In the genomic region with DNA sequence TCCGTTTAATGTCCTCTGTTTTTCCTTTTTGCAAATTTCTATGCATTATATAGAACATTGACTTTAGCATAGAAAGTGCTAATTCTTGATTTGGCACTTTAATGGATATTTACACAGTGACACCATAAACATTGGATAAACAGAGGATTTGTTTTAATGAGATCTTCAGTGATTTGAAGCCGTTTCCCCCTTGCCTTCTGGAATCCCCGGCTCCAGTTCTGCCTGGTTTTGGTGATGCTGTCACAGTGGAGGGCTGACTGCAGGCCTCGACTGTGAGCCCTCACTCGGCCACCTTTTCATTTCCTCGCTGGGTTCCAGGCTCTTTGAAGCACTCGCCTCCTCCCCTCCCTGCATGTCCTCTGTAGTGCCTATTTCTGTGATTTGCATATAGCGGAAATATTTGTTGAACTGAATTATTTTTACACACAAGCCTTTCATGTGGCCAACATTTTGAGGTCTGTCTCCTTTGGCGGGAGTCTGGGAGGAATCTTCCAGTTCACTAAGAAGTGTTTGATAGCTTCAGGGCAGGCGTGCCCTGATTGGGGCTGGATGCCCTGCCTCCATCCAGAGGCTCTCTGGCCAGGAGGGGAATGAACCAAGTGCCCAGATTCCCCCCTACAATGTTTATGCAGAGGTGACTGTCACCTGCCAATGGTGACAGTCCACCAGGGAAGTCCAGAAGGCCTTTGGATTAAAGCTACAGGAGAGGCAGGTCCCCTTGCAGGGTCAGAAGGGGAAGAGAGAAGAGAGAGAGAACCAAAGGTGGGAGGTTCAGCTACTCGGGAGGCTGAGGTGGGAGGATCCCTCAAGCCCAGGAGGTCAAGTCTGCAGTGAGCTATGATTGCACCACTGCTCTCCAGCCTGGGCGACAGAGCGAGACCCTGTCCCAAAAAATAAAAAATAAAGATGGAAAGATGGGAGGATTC, we compare ENCODE assay signal across 8 cellular contexts.
DNase-seq lines count a peak whose midpoint lies in the region; ATAC-seq and TF ChIP-seq lines count a peak whose summit lies in the region.
"Had no signal": no experiment of that assay in that cellular context is flagged by ENCODE, and none has a peak within 500 bp of the region (broad histone marks: within the 10 kb centered on the region; RNA-seq: fewer than 3 reads in every experiment).

No MANE protein-coding gene starts in this region.

- intact Hi-C loops in activated B cell treated with CpG ODN at 0.5 μM for 24 hours (cut with micrococcal nuclease) (loop anchor here (10.0 kb wide), 1 partner anchor 110 kb away; no protein-coding TSS in a partner anchor), psoas muscle (cut with DNase I) (loop anchor here in 1 of 2 donors (5.0 kb wide), 1 partner anchor 47 kb away; no protein-coding TSS in a partner anchor)

- H3K9me3 ChIP-seq in psoas muscle: no peaks in the 10 kb centered on the region

- POLR2A ChIA-PET in activated B cell treated with CpG ODN at 0.5 μM for 24 hours (lab: Charles Lee): interaction anchor here (1.5 kb wide), 1 partner anchor 28 kb away, joined by 6 read pairs; no protein-coding TSS in a partner anchor

- H3K36me3 ChIP-seq in psoas muscle (ENCODE audit: insufficient read depth in 1 of 2, low read depth in 1 of 2): no peaks in the 10 kb centered on the region

- no peaks in the 10 kb centered on the region for H3K9me3 Mint-ChIP-seq in activated B cell treated with CpG ODN at 0.5 μM for 24 hours

- peak; percentile 66 for ATAC-seq in GM18498 (IDR thresholded peaks at IDR 0.05; ENCODE audit: unreplicated experiment)
- ATAC-seq in GM21723 (IDR thresholded peaks at IDR 0.05; ENCODE audit: unreplicated experiment): peak; percentile 79
- peak; percentile 69 for ATAC-seq in activated B cell treated with CpG ODN at 0.5 μM for 24 hours (ENCODE audit: low read depth)
- ATAC-seq in psoas muscle: no peak
- ATAC-seq in GM18517 (IDR thresholded peaks at IDR 0.05; ENCODE audit: unreplicated experiment): no peak

- no peaks in the 10 kb centered on the region for H3K27me3 ChIP-seq in psoas muscle (ENCODE audit: insufficient read depth in 3 of 3, low read length in 2 of 3)

- no peaks in the 10 kb centered on the region for H3K36me3 Mint-ChIP-seq in activated B cell treated with CpG ODN at 0.5 μM for 24 hours (ENCODE audit: low read depth)

- H3K4me3 ChIP-seq in psoas muscle: no peak overlapping the region

- peak overlapping the region; percentile 94 for H3K27ac ChIP-seq in psoas muscle

- peaks cover 68% of the 10 kb centered on the region for H3K4me1 ChIP-seq in psoas muscle

- peak overlapping the region; percentile 48 for H3K4me3 Mint-ChIP-seq in activated B cell treated with CpG ODN at 0.5 μM for 24 hours

- no peaks in the 10 kb centered on the region for H3K27me3 Mint-ChIP-seq in activated B cell treated with CpG ODN at 0.5 μM for 24 hours

- H3K4me1 Mint-ChIP-seq in activated B cell treated with CpG ODN at 0.5 μM for 24 hours: peaks cover 65% of the 10 kb centered on the region

- no peak for TF ChIP-seq CTCF in activated B cell treated with CpG ODN at 0.5 μM for 24 hours (IDR thresholded peaks at IDR 0.05)
- TF ChIP-seq CTCF in psoas muscle (IDR thresholded peaks at IDR 0.05): no peak

- DNase-seq in activated B cell treated with CpG ODN at 0.5 μM for 24 hours: no peak
- DNase-seq in psoas muscle: no peak
- DNase-seq in NCI-H1694 treated with DMSO at 0.1 percent for 48 hours (lab: John Stamatoyannopoulos, UW): no peak
- no peak for DNase-seq in RPMI8226
- DNase-seq: HCEC 1CT had no signal

- 84 to 92% (median 87%) methylated on average over 13 of the region's 13 CpGs for WGBS in psoas muscle, 3 donors

- H3K27ac Mint-ChIP-seq in activated B cell treated with CpG ODN at 0.5 μM for 24 hours: peak overlapping the region; percentile 25

- CTCF ChIA-PET in activated B cell treated with CpG ODN at 0.5 μM for 24 hours (lab: Charles Lee): no interaction called here

Comparison
In these comparisons a context has a peak if more than half of its experiments do, and no peak if none do; other contexts are left out.
1. ATAC-seq: peak in GM18498 (single experiment), GM21723 (single experiment) and activated B cell treated with CpG ODN at 0.5 μM for 24 hours (single experiment); none in psoas muscle (0 of 4) and GM18517 (single experiment).